In genomic region chr2:229340086-229340760, GRCh38 we compare ENCODE assay signal across 3 cellular contexts.
TF ChIP-seq lines count a peak whose summit lies in the region.

No MANE protein-coding gene starts in this region.

TF ChIP-seq in SK-N-SH, 30 proteins besides CTCF, POLR2A, EP300 and RAD21 (continued from another document and continues in another):
- no peak for TF ChIP-seq FOSL2 (IDR thresholded peaks at IDR 0.05; ENCODE audit: borderline replicate concordance, low read depth)
- no peak for TF ChIP-seq SMC3 (IDR thresholded peaks at IDR 0.05; ENCODE audit: low read depth, low read length)
- TF ChIP-seq RFX5 (IDR thresholded peaks at IDR 0.05; ENCODE audit: low read length), result no peak
- no peak for TF ChIP-seq YY1 (IDR thresholded peaks at IDR 0.05; ENCODE audit: low read depth)
- TF ChIP-seq RCOR1 (IDR thresholded peaks at IDR 0.05; ENCODE audit: low read length), result no peak
- TF ChIP-seq POLR2AphosphoS5 (IDR thresholded peaks at IDR 0.05; ENCODE audit: low read depth, low read length), result no peak
- TF ChIP-seq USF1 (IDR thresholded peaks at IDR 0.05; ENCODE audit: borderline replicate concordance, low read depth), result no peak
- no peak for TF ChIP-seq IRF3 (IDR thresholded peaks at IDR 0.05; ENCODE audit: low read depth, low read length)
- no peak for TF ChIP-seq MAX (IDR thresholded peaks at IDR 0.05; ENCODE audit: low read depth)
- TF ChIP-seq ZBTB33 (IDR thresholded peaks at IDR 0.05; ENCODE audit: borderline replicate concordance, low read depth), result no peak
- TF ChIP-seq TAF1 (IDR thresholded peaks at IDR 0.05; ENCODE audit: borderline replicate concordance, low read depth, low read length), result no peak

TF ChIP-seq in SK-N-SH treated with all-trans-retinoic acid at 6 μM for 48 hours, 23 proteins besides CTCF, POLR2A, EP300 and RAD21 (continued from another document):
- TF ChIP-seq CSRNP3 (CRISPR knock-in tag; IDR thresholded peaks at IDR 0.05), result no peak
- TF ChIP-seq OSR1 (CRISPR knock-in tag; IDR thresholded peaks at IDR 0.05), result no peak
- no peak for TF ChIP-seq ZC3H10 (CRISPR knock-in tag; IDR thresholded peaks at IDR 0.05)
- TF ChIP-seq PATZ1 (CRISPR knock-in tag; IDR thresholded peaks at IDR 0.05; ENCODE audit: borderline replicate concordance), result no peak
- TF ChIP-seq ARNTL (CRISPR knock-in tag; IDR thresholded peaks at IDR 0.05; ENCODE audit: borderline replicate concordance, low read depth), result no peak
- no peak for TF ChIP-seq PPARA (CRISPR knock-in tag; IDR thresholded peaks at IDR 0.05; ENCODE audit: borderline replicate concordance)
- TF ChIP-seq GLIS3 (CRISPR knock-in tag; IDR thresholded peaks at IDR 0.05), result no peak
- no peak for TF ChIP-seq ZFP30 (CRISPR knock-in tag; IDR thresholded peaks at IDR 0.05)
- TF ChIP-seq ISL1 (CRISPR knock-in tag; IDR thresholded peaks at IDR 0.05), result no peak
- no peak for TF ChIP-seq SNAI2 (CRISPR knock-in tag; IDR thresholded peaks at IDR 0.05)
- no peak for TF ChIP-seq CSDC2 (CRISPR knock-in tag; IDR thresholded peaks at IDR 0.05)
- TF ChIP-seq ZNF565 (CRISPR knock-in tag; conservative IDR thresholded peaks at IDR 0.05; ENCODE audit: low read depth), result no peak

TF ChIP-seq in H1, 55 proteins besides CTCF, POLR2A, EP300 and RAD21 (continued from another document):
- TF ChIP-seq ATF2 (IDR thresholded peaks at IDR 0.05; ENCODE audit: low read length), result no peak
- TF ChIP-seq ASH2L (IDR thresholded peaks at IDR 0.05; ENCODE audit: low read length), result no peak
- TF ChIP-seq MAFK (IDR thresholded peaks at IDR 0.05; ENCODE audit: low read depth, low read length), result no peak
- TF ChIP-seq POLR2AphosphoS5 (IDR thresholded peaks at IDR 0.05; ENCODE audit: low read depth, low read length), result no peak
- no peak for TF ChIP-seq SP2 (IDR thresholded peaks at IDR 0.05; ENCODE audit: low read length)
